12 cellular contexts compared by ENCODE assay signal in genomic region chr1:145826030-145826429, GRCh38. TPM values are rescaled to one million over a fixed set of nuclear protein-coding genes. Genes with fewer than 3 reads are reported as not detected.
DNase-seq lines count a peak whose midpoint lies in the region; ATAC-seq and TF ChIP-seq lines count a peak whose summit lies in the region.
"Had no signal": no experiment of that assay in that cellular context is flagged by ENCODE, and none has a peak within 500 bp of the region (broad histone marks: within the 10 kb centered on the region; RNA-seq: fewer than 3 reads in every experiment).

No MANE protein-coding gene starts in this region.

- H3K9ac ChIP-seq in MM.1S (ENCODE audit: low read length) (no peak overlapping the region), adipocyte (ENCODE audit: low read length) (no peak overlapping the region), neural cell (ENCODE audit: low read length) (peak overlapping the region; percentile 9)

- H4K20me1 ChIP-seq in MM.1S (ENCODE audit: insufficient read depth, low read length) (no peaks in the 10 kb centered on the region), neural cell (ENCODE audit: insufficient read depth) (no peaks in the 10 kb centered on the region)

- H3K36me3 ChIP-seq in MM.1S (replicated peaks; ENCODE audit: insufficient read depth, low read length), result peaks cover 22% of the 10 kb centered on the region
- H3K36me3 ChIP-seq in adipocyte (ENCODE audit: control insufficient read depth, insufficient read depth, low read length, severe bottlenecking), result peaks cover 48% of the 10 kb centered on the region
- H3K36me3 ChIP-seq in neural cell (ENCODE audit: insufficient read depth, low read length), result peaks cover 5% of the 10 kb centered on the region

- H3K9me2 ChIP-seq in MM.1S (replicated peaks; ENCODE audit: insufficient read depth, low read length) (no peaks in the 10 kb centered on the region), neural cell (ENCODE audit: insufficient read depth, low read length) (no peaks in the 10 kb centered on the region)

- no peak for TF ChIP-seq EP300 in neural cell (conservative IDR thresholded peaks at IDR 0.05; ENCODE audit: poor library complexity, severe bottlenecking)

- H3K4me3 ChIP-seq in MM.1S (ENCODE audit: low read length) (no peak overlapping the region), adipocyte (ENCODE audit: low read length) (peak overlapping the region; percentile 98), neural cell (ENCODE audit: low read length) (peak overlapping the region; percentile 90)

- H3K9me3 ChIP-seq in MM.1S (replicated peaks; ENCODE audit: insufficient read depth, low read length), result no peaks in the 10 kb centered on the region
- H3K9me3 ChIP-seq in adipocyte (ENCODE audit: control insufficient read depth, low read length), result no peaks in the 10 kb centered on the region
- no peaks in the 10 kb centered on the region for H3K9me3 ChIP-seq in neural cell (ENCODE audit: low read length)

- peak overlapping the region; percentile 77 for H3K4me3 Mint-ChIP-seq in T-helper 1 cell treated with Interleukin-12 subunit alpha and Interleukin-12 subunit beta and Interleukin-4 antibody, amounts not matched to agents 30 μg/mL and 1 μg/mL, for 36 hours

- TF ChIP-seq RAD21 in neural cell (conservative IDR thresholded peaks at IDR 0.05), result no peak

- H3K27me3 Mint-ChIP-seq in T-helper 1 cell treated with Interleukin-12 subunit alpha and Interleukin-12 subunit beta and Interleukin-4 antibody, amounts not matched to agents 30 μg/mL and 1 μg/mL, for 36 hours (ENCODE audit: low read depth), result no peaks in the 10 kb centered on the region

- H3K4me1 ChIP-seq in MM.1S (ENCODE audit: low read length) (peaks cover 33% of the 10 kb centered on the region), adipocyte (ENCODE audit: control insufficient read depth, insufficient read depth, low read length) (peaks cover 8% of the 10 kb centered on the region)

- H3F3A ChIP-seq in MM.1S (ENCODE audit: insufficient read depth, low read length) (peaks cover 17% of the 10 kb centered on the region), neural cell (ENCODE audit: insufficient read depth, low read length, poor library complexity, severe bottlenecking) (no peaks in the 10 kb centered on the region)

- ATAC-seq in GM21447 (IDR thresholded peaks at IDR 0.05; ENCODE audit: unreplicated experiment) (no peak), GM19463 (IDR thresholded peaks at IDR 0.05; ENCODE audit: unreplicated experiment) (no peak)
- ATAC-seq: left ventricle myocardium superior had no signal

- H3K79me2 ChIP-seq in MM.1S (ENCODE audit: low read length) (peaks cover 41% of the 10 kb centered on the region), neural cell (replicated peaks; ENCODE audit: insufficient read depth, low read length) (peaks cover 16% of the 10 kb centered on the region)

- H3K27ac ChIP-seq in MM.1S (ENCODE audit: low read length) (no peak overlapping the region), neural cell (ENCODE audit: low read length) (no peak overlapping the region)

- H3K36me3 Mint-ChIP-seq in T-helper 1 cell treated with Interleukin-12 subunit alpha and Interleukin-12 subunit beta and Interleukin-4 antibody, amounts not matched to agents 30 μg/mL and 1 μg/mL, for 36 hours (ENCODE audit: low read depth), result peaks cover 40% of the 10 kb centered on the region

- TF ChIP-seq CTCF in MM.1S (IDR thresholded peaks at IDR 0.05; ENCODE audit: low read length), result peak; percentile 25; the same call in 1 of the 2 replicates
- peak; percentile 49 for TF ChIP-seq CTCF in neural cell (IDR thresholded peaks at IDR 0.05; ENCODE audit: poor library complexity, severe bottlenecking)

- no peak overlapping the region for H3K27ac Mint-ChIP-seq in T-helper 1 cell treated with Interleukin-12 subunit alpha and Interleukin-12 subunit beta and Interleukin-4 antibody, amounts not matched to agents 30 μg/mL and 1 μg/mL, for 36 hours

- DNase-seq in T-helper 1 cell (no peak), MM.1S (no peak), adipocyte (ENCODE audit: low read depth) (no peak), NCI-H446 (lab: John Stamatoyannopoulos, UW) (no peak)
- DNase-seq: left ventricle myocardium superior; posterior cingulate gyrus; Right ventricle myocardium superior; stimulated activated CD4-positive, alpha-beta T cell treated with anti-CD3 and anti-CD28 coated beads, Interleukin-4, amount 100 ng/mL, for 4 hours had no signal

- H2AFZ ChIP-seq in MM.1S (ENCODE audit: low read length), result no peak overlapping the region
- no peak overlapping the region for H2AFZ ChIP-seq in neural cell (ENCODE audit: low read depth, low read length)

- H3K9me3 Mint-ChIP-seq in T-helper 1 cell treated with Interleukin-12 subunit alpha and Interleukin-12 subunit beta and Interleukin-4 antibody, amounts not matched to agents 30 μg/mL and 1 μg/mL, for 36 hours, result no peaks in the 10 kb centered on the region

- H3K4me2 ChIP-seq in MM.1S (ENCODE audit: low read depth, low read length) (no peak overlapping the region), neural cell (ENCODE audit: low read length) (peak overlapping the region; percentile 78)

- H3K27me3 ChIP-seq in MM.1S (replicated peaks; ENCODE audit: insufficient read depth, low read length) (no peaks in the 10 kb centered on the region), adipocyte (replicated peaks; ENCODE audit: control insufficient read depth, insufficient read depth, low read length) (no peaks in the 10 kb centered on the region), neural cell (ENCODE audit: insufficient read depth, low read depth, low read length) (no peaks in the 10 kb centered on the region)

- peaks cover 35% of the 10 kb centered on the region for H3K4me1 Mint-ChIP-seq in T-helper 1 cell treated with Interleukin-12 subunit alpha and Interleukin-12 subunit beta and Interleukin-4 antibody, amounts not matched to agents 30 μg/mL and 1 μg/mL, for 36 hours (ENCODE audit: low read depth)

TF ChIP-seq in neural cell, 6 proteins besides CTCF, POLR2A, EP300 and RAD21:
- TF ChIP-seq MXI1 (conservative IDR thresholded peaks at IDR 0.05; ENCODE audit: poor library complexity, severe bottlenecking), result no peak
- TF ChIP-seq EZH2 (IDR thresholded peaks at IDR 0.05; ENCODE audit: borderline replicate concordance, insufficient read depth, low read length, poor library complexity, severe bottlenecking), result no peak
- no peak for TF ChIP-seq TAF1 (IDR thresholded peaks at IDR 0.05; ENCODE audit: low read depth)
- no peak for TF ChIP-seq SMC3 (conservative IDR thresholded peaks at IDR 0.05; ENCODE audit: poor library complexity)
- TF ChIP-seq POLR2AphosphoS5 (IDR thresholded peaks at IDR 0.05), result no peak
- no peak for TF ChIP-seq REST (IDR thresholded peaks at IDR 0.05; ENCODE audit: borderline replicate concordance)

RNA-seq across cellular contexts. Expression of gene POLR3C, which starts 2.0 kb away (rescaled TPM):
- 30.1 and 33.1 TPM in 2 replicates for polyA plus RNA-seq in neural cell
- 41.4 and 42.6 TPM in 2 replicates for polyA minus RNA-seq in neural cell

RNA-seq across cellular contexts. Expression of gene RNF115, which starts 2.1 kb away (rescaled TPM):
- polyA plus RNA-seq in neural cell, result 22.3 and 25.7 TPM in 2 replicates
- 42.1 and 42.7 TPM in 2 replicates for polyA minus RNA-seq in neural cell

RNA-seq across cellular contexts. Expression of gene NUDT17, which starts 19.4 kb away (rescaled TPM):
- 4.5 and 5.4 TPM in 2 replicates for polyA plus RNA-seq in neural cell
- 0.73 and 1.6 TPM in 2 replicates for polyA minus RNA-seq in neural cell

RNA-seq across cellular contexts. Expression of gene PIAS3, which starts 32.9 kb away (rescaled TPM):
- 15.0 and 16.5 TPM in 2 replicates for polyA plus RNA-seq in neural cell
- 10.2 and 12.4 TPM in 2 replicates for polyA minus RNA-seq in neural cell

RNA-seq across cellular contexts. Expression of gene ANKRD35, which starts 59.6 kb away (rescaled TPM):
- 0.16 TPM in 1 of 2 replicates, not detected in the other for polyA plus RNA-seq in neural cell
- 0.12 TPM in 1 of 2 replicates, not detected in the other for polyA minus RNA-seq in neural cell
